Comparison of ENCODE assay signal across 8 cellular contexts in genomic region chr16:401468-402348, GRCh38. TPM values are rescaled to one million over a fixed set of nuclear protein-coding genes. Genes with fewer than 3 reads are reported as not detected.
A peak's percentile ranks its signal among the peaks of the same experiment; 100 is the strongest.
DNase-seq lines count a peak whose midpoint lies in the region; ATAC-seq and TF ChIP-seq lines count a peak whose summit lies in the region.

Gene DECR2 (plus strand): TSS chr16:401885. CDS start chr16:401964, 79 bp downstream.

- H3K4me1 ChIP-seq in ectodermal cell (ENCODE audit: control insufficient read depth, insufficient read depth, low read length) (peaks cover under 1% of the 10 kb centered on the region), lung (ENCODE audit: control insufficient read depth in 2 of 2, insufficient read depth in 2 of 2, low read length in 2 of 2) (peaks cover 0 to 4% of the 10 kb centered on the region in 2 donors)

- H3K4me1 Mint-ChIP-seq in activated CD8-positive, alpha-beta T cell treated with anti-CD3 and anti-CD28 coated beads for 36 hours (ENCODE audit: low read depth), result peaks cover 13% of the 10 kb centered on the region

- H3K27me3 ChIP-seq in ectodermal cell (ENCODE audit: control insufficient read depth, insufficient read depth, low read length, poor library complexity, severe bottlenecking), result no peaks in the 10 kb centered on the region
- no peaks in the 10 kb centered on the region for H3K27me3 ChIP-seq in lung (ENCODE audit: control insufficient read depth, insufficient read depth)

- H3K4me3 ChIP-seq in ectodermal cell (ENCODE audit: insufficient read depth, low read depth, low read length) (peak within 1 kb of the TSS; percentile 63), lung (peak within 1 kb of the TSS; percentile 76)

- H3K9me3 ChIP-seq in ectodermal cell (ENCODE audit: control insufficient read depth, low read length), result no peaks in the 10 kb centered on the region
- no peaks in the 10 kb centered on the region for H3K9me3 ChIP-seq in lung (ENCODE audit: control insufficient read depth in 2 of 2, insufficient read depth in 1 of 2, low read length in 1 of 2)

- TF ChIP-seq CTCF in activated CD8-positive, alpha-beta T cell treated with anti-CD3 and anti-CD28 coated beads for 36 hours (IDR thresholded peaks at IDR 0.05), result peak; percentile 68
- TF ChIP-seq CTCF in lung (IDR thresholded peaks at IDR 0.05; ENCODE audit: control extremely low read depth, extremely low read depth), result peak; percentile 36

- 2% methylated on average over 91 of the region's 91 CpGs for WGBS in ectodermal cell, 2 experiments
- 0 to 1% methylated on average over 66 to 91 of the region's 91 CpGs for WGBS in lung, 2 donors

- H3K27ac Mint-ChIP-seq in activated CD8-positive, alpha-beta T cell treated with anti-CD3 and anti-CD28 coated beads for 36 hours, result peak within 1 kb of the TSS; percentile 83

- DNase-seq in Ammon's horn (ENCODE audit: low spot score), result peak; percentile 90
- peak; percentile 68 for DNase-seq in NCI-H774 (lab: John Stamatoyannopoulos, UW)
- DNase-seq in activated CD8-positive, alpha-beta T cell treated with anti-CD3 and anti-CD28 coated beads for 36 hours, result peak; percentile 99
- peak; percentile 97 for DNase-seq in lung (ENCODE audit: low spot score)
- DNase-seq in stimulated activated CD4-positive, alpha-beta T cell treated with anti-CD3 and anti-CD28 coated beads, TNF-alpha, amount 100 ng/mL, for 24 hours (ENCODE audit: low read depth in 3 of 3), result peak; percentile 98 to 99 (median 98)

- peak within 1 kb of the TSS; percentile 83 for H3K4me3 Mint-ChIP-seq in activated CD8-positive, alpha-beta T cell treated with anti-CD3 and anti-CD28 coated beads for 36 hours

- peaks cover 5% of the 10 kb centered on the region for H3K36me3 ChIP-seq in ectodermal cell (ENCODE audit: control insufficient read depth, insufficient read depth, low read length)
- no peaks in the 10 kb centered on the region for H3K36me3 ChIP-seq in lung (ENCODE audit: control insufficient read depth in 2 of 2, insufficient read depth in 2 of 2, low read length in 2 of 2)

- ATAC-seq in GM19023 (IDR thresholded peaks at IDR 0.05; ENCODE audit: unreplicated experiment) (peak; percentile 65), HG03378 (IDR thresholded peaks at IDR 0.05; ENCODE audit: unreplicated experiment) (peak; percentile 38), lung (ENCODE audit: insufficient read depth, low FRiP score) (peak; percentile 92)
- peak; percentile 93 for ATAC-seq in activated CD8-positive, alpha-beta T cell treated with anti-CD3 and anti-CD28 coated beads for 36 hours

- POLR2A ChIA-PET in activated CD8-positive, alpha-beta T cell treated with anti-CD3 and anti-CD28 coated beads for 36 hours (lab: Charles Lee), result interaction anchor here (0.6 to 1.7 kb wide), 5 partner anchors 9 to 32 kb away, joined by 3 to 7 read pairs (median 3); partner anchors contain the start of gene RAB11FIP3

- peaks cover under 1% of the 10 kb centered on the region for H3K27me3 Mint-ChIP-seq in activated CD8-positive, alpha-beta T cell treated with anti-CD3 and anti-CD28 coated beads for 36 hours

- H3K27ac ChIP-seq in ectodermal cell (ENCODE audit: insufficient read depth, low read depth, low read length, poor library complexity, severe bottlenecking) (peak within 1 kb of the TSS; percentile 80), lung (ENCODE audit: low read depth in 1 of 2, low read length in 1 of 2) (peak within 1 kb of the TSS; percentile 96 to 98)

- H3K9me3 Mint-ChIP-seq in activated CD8-positive, alpha-beta T cell treated with anti-CD3 and anti-CD28 coated beads for 36 hours, result no peaks in the 10 kb centered on the region

- CTCF ChIA-PET in activated CD8-positive, alpha-beta T cell treated with anti-CD3 and anti-CD28 coated beads for 36 hours (lab: Charles Lee), result interaction anchor here (0.7 to 2.6 kb wide), 6 partner anchors 9 to 167 kb away, joined by 3 to 11 read pairs (median 6); partner anchors contain the start of genes FAM234A and RAB11FIP3

- intact Hi-C loops in activated CD8-positive, alpha-beta T cell treated with anti-CD3 and anti-CD28 coated beads for 36 hours (cut with micrococcal nuclease), result no loop called here

- peaks cover 2% of the 10 kb centered on the region for H3K36me3 Mint-ChIP-seq in activated CD8-positive, alpha-beta T cell treated with anti-CD3 and anti-CD28 coated beads for 36 hours (ENCODE audit: low read depth)

RNA-seq across cellular contexts. Expression of gene DECR2, which starts in this region (rescaled TPM):
- total RNA-seq in activated CD8-positive, alpha-beta T cell treated with anti-CD3 and anti-CD28 coated beads for 36 hours, result 1 to 10 TPM; 9.7 to 10.0 TPM
- 27.4 TPM for polyA plus RNA-seq in ectodermal cell (2013, experiment 1 of 4)
- polyA plus RNA-seq in ectodermal cell (2013, experiment 2 of 4), result 28.0 TPM
- polyA plus RNA-seq in ectodermal cell (2013, experiment 3 of 4), result 25.3 TPM
- 27.1 TPM for polyA plus RNA-seq in ectodermal cell (2013, experiment 4 of 4)
- total RNA-seq in lung, result 10 to 100 TPM in 1 of 2 donors, 1 to 10 TPM in 1; 5.2 to 18.3 TPM
- polyA plus RNA-seq in lung, result 10 to 100 TPM; 13.3 to 18.1 TPM

Comparison
In these comparisons a context has a peak if more than half of its experiments do, and no peak if none do; other contexts are left out.
1. Peak in every context shown above with its lines: DNase-seq, ATAC-seq, H3K4me3 ChIP-seq and H3K27ac ChIP-seq.
2. ATAC-seq: peak in every context shown above with its lines; median percentile 93 in activated CD8-positive, alpha-beta T cell treated with anti-CD3 and anti-CD28 coated beads for 36 hours; 92 in lung; 65 in GM19023; 38 in HG03378.